Comparison of ENCODE assay signal across 13 cellular contexts in the genomic region with DNA sequence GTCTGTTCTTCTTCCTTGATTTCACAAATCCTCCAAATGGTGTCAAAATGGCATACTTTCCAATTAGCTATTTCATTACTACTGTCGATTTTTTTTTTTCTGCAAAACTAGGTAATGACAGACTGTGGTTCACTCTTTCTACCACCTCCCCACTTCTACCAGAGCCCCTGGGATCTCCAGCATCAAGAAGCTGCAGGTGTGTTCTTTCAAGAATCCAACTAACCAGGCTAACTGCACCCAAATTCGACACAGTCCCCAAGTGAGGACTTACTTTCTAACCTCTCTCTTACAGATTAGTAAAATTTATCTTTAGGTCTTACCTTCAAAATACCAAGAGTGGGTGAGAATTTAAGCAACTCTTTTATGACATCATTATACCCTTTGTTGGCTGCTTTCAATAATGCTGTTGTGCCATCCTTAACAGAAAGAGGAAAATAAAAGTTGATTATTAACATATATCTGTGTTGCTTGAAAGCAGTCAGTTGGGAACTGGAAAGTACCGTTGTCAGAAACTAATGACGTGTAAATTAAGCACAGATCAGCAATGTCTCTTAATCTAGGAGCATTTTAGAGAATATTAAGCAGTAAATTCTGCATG. TPM values are rescaled to one million over a fixed set of nuclear protein-coding genes. Genes with fewer than 3 reads are reported as not detected.
DNase-seq lines count a peak whose midpoint lies in the region; ATAC-seq, FAIRE-seq and TF ChIP-seq lines count a peak whose summit lies in the region.
"Had no signal": no experiment of that assay in that cellular context is flagged by ENCODE, and none has a peak within 500 bp of the region (broad histone marks: within the 10 kb centered on the region; RNA-seq: fewer than 3 reads in every experiment).

No MANE protein-coding gene starts in this region.

- no peak overlapping the region for H3K9ac ChIP-seq in endocrine pancreas (ENCODE audit: control insufficient read depth, insufficient read depth, low read length)

- no TSS peak for BruUV-seq in Calu3 (replicated peaks; lab: Mats Ljungman, UMichigan)

- peak overlapping the region; percentile 54 for H3K4me3 Mint-ChIP-seq in Calu3 (ENCODE audit: low read depth, unreplicated experiment)

- intact Hi-C loops in Calu3 (cut with micrococcal nuclease; ENCODE audit: unreplicated experiment), result no loop called here

- no peaks in the 10 kb centered on the region for H3K27me3 Mint-ChIP-seq in Calu3 (ENCODE audit: unreplicated experiment)

- WGBS in upper lobe of left lung, 2 donors, result 69 to 75% methylated on average over 4 of the region's 4 CpGs

- H3K4me1 ChIP-seq in endocrine pancreas (ENCODE audit: control insufficient read depth, insufficient read depth, low read length) (peaks cover 4% of the 10 kb centered on the region), upper lobe of left lung (peaks cover 7 to 21% (median 14%) of the 10 kb centered on the region in 4 donors)

- DNase-seq in Calu3 (no peak), upper lobe of left lung (no peak), foreskin melanocyte (no peak), D721Med (ENCODE audit: insufficient read length, low spot score) (no peak)
- no peak for DNase-seq in activated CD4-positive, CD25-positive, alpha-beta regulatory T cell treated with anti-CD3 and anti-CD28 coated beads, Interleukin-2, amount 50 U/mL, for 72 hours
- DNase-seq: activated gamma-delta T cell treated with Interleukin-2 at 50 U/mL for 16 hours, midbrain, NCI-H2081 treated with DMSO at 0.1 percent for 48 hours had no signal

- peak overlapping the region; percentile 94 for H3K27ac Mint-ChIP-seq in Calu3 (ENCODE audit: unreplicated experiment)

- CTCF ChIA-PET in Calu3 (lab: Charles Lee), result interaction anchor here (0.6 to 2.1 kb wide), 4 partner anchors 12 to 551 kb away, joined by 3 to 8 read pairs (median 4); no protein-coding TSS in a partner anchor

- no peaks in the 10 kb centered on the region for H3K9me3 Mint-ChIP-seq in Calu3 (ENCODE audit: low read depth, unreplicated experiment)

- TF ChIP-seq CTCF in Calu3 (IDR thresholded peaks at IDR 0.05; ENCODE audit: unreplicated experiment), result no peak
- no peak for TF ChIP-seq CTCF in upper lobe of left lung (IDR thresholded peaks at IDR 0.05)
- no peak for TF ChIP-seq CTCF in D721Med (IDR thresholded peaks at IDR 0.05; ENCODE audit: insufficient read depth, missing control alignments)

- H3K4me3 ChIP-seq in endocrine pancreas (ENCODE audit: control insufficient read depth, insufficient read depth, low read length), result peak overlapping the region; percentile 39
- no peak overlapping the region for H3K4me3 ChIP-seq in upper lobe of left lung
- H3K4me3 ChIP-seq: coronary artery had no signal

- TF ChIP-seq EP300 in upper lobe of left lung (IDR thresholded peaks at IDR 0.05), result no peak

- no peak for TF ChIP-seq POLR2A in upper lobe of left lung (IDR thresholded peaks at IDR 0.05)

- peaks cover 54% of the 10 kb centered on the region for H3K4me1 Mint-ChIP-seq in Calu3 (ENCODE audit: low read depth, unreplicated experiment)

- H3K36me3 ChIP-seq in endocrine pancreas (ENCODE audit: control insufficient read depth, insufficient read depth, low read length) (no peaks in the 10 kb centered on the region), upper lobe of left lung (no peaks in the 10 kb centered on the region)

- ATAC-seq in GM19328 (IDR thresholded peaks at IDR 0.05; ENCODE audit: unreplicated experiment), result peak; percentile 48
- ATAC-seq in HG02973 (IDR thresholded peaks at IDR 0.05; ENCODE audit: unreplicated experiment), result peak; percentile 40
- no peak for ATAC-seq in upper lobe of left lung (ENCODE audit: low FRiP score in 2 of 2)
- ATAC-seq: activated CD4-positive, CD25-positive, alpha-beta regulatory T cell treated with anti-CD3 and anti-CD28 coated beads, Interleukin-2, amount 50 U/mL, for 24 hours had no signal

- H3K9me3 ChIP-seq in endocrine pancreas (ENCODE audit: control insufficient read depth, low read length) (no peaks in the 10 kb centered on the region), upper lobe of left lung (no peaks in the 10 kb centered on the region)

- no peak for FAIRE-seq in D721Med (lab: Jason Lieb, UNC)

- H3K27me3 ChIP-seq in endocrine pancreas (ENCODE audit: control insufficient read depth, insufficient read depth, low read length) (no peaks in the 10 kb centered on the region), upper lobe of left lung (peaks cover 0 to 8% (median 0%) of the 10 kb centered on the region in 4 donors)

- no peak overlapping the region for H3K27ac ChIP-seq in upper lobe of left lung
- H3K27ac ChIP-seq: coronary artery had no signal

- peaks cover 20% of the 10 kb centered on the region for H3K36me3 Mint-ChIP-seq in Calu3 (ENCODE audit: insufficient read depth, unreplicated experiment)

RNA-seq across cellular contexts. Expression of gene NPC1, which starts 31.2 kb away (rescaled TPM):
- 82.6 and 84.7 TPM in 2 replicates for total RNA-seq in Calu3 (2022)
- total RNA-seq in upper lobe of left lung, result 100 to 1,000 TPM; 117 to 437 (median 167) TPM

RNA-seq across cellular contexts. Expression of gene ANKRD29, which starts 45.2 kb away (rescaled TPM):
- total RNA-seq in Calu3 (2022), result 6.9 and 7.8 TPM in 2 replicates
- 100 to 1,000 TPM in 2 of 6 donors, 10 to 100 TPM in 4; 50.4 to 150 (median 85.8) TPM for total RNA-seq in upper lobe of left lung

Comparison
In these comparisons a context has a peak if more than half of its experiments do, and no peak if none do; other contexts are left out.
1. ATAC-seq: peak in GM19328 (single experiment) and HG02973 (single experiment); none in upper lobe of left lung (0 of 2).